19 cellular contexts compared by ENCODE assay signal in genomic region chr6:11593096-11593495, GRCh38. TPM values are rescaled to one million over a fixed set of nuclear protein-coding genes. Genes with fewer than 3 reads are reported as not detected.
DNase-seq lines count a peak whose midpoint lies in the region; ATAC-seq and TF ChIP-seq lines count a peak whose summit lies in the region.
"Had no signal": no experiment of that assay in that cellular context is flagged by ENCODE, and none has a peak within 500 bp of the region (broad histone marks: within the 10 kb centered on the region; RNA-seq: fewer than 3 reads in every experiment).

No MANE protein-coding gene starts in this region.

- TF ChIP-seq RAD21 in IMR-90 (IDR thresholded peaks at IDR 0.05; ENCODE audit: low read length) = no peak

- no peak overlapping the region for H3K4me3 Mint-ChIP-seq in natural killer cell treated with Interleukin-12 subunit alpha and Interleukin-12 subunit beta and Interleukin-15 and Interleukin-18, amount 100 ng/mL, for 72 hours
- H3K4me3 Mint-ChIP-seq: CD4-positive, CD25-positive, alpha-beta regulatory T cell; CD8-positive, alpha-beta memory T cell; H9 had no signal

- no peaks in the 10 kb centered on the region for H4K20me1 ChIP-seq in IMR-90 (ENCODE audit: insufficient read depth, low read length)

- H3K36me3 Mint-ChIP-seq in natural killer cell treated with Interleukin-12 subunit alpha and Interleukin-12 subunit beta and Interleukin-15 and Interleukin-18, amount 100 ng/mL, for 72 hours = no peaks in the 10 kb centered on the region
- H3K36me3 Mint-ChIP-seq: CD4-positive, CD25-positive, alpha-beta regulatory T cell; CD8-positive, alpha-beta memory T cell had no signal

- H3K9ac ChIP-seq in IMR-90 (ENCODE audit: low read depth, low read length) = no peak overlapping the region
- peak overlapping the region; percentile 55 for H3K9ac ChIP-seq in skeletal muscle satellite cell (ENCODE audit: low read depth, low read length)

- no peaks in the 10 kb centered on the region for H3K9me3 Mint-ChIP-seq in natural killer cell treated with Interleukin-12 subunit alpha and Interleukin-12 subunit beta and Interleukin-15 and Interleukin-18, amount 100 ng/mL, for 72 hours
- H3K9me3 Mint-ChIP-seq: CD4-positive, CD25-positive, alpha-beta regulatory T cell; CD8-positive, alpha-beta memory T cell had no signal

- H2BK120ac ChIP-seq in IMR-90 (ENCODE audit: low read depth, low read length) = peak overlapping the region; percentile 95

- no peak overlapping the region for H2AK9ac ChIP-seq in IMR-90 (replicated peaks; ENCODE audit: low read depth, low read length, poor library complexity)

- BruUV-seq in IMR-90 (replicated peaks; lab: Mats Ljungman, UMichigan) = no TSS peak

- H3K27me3 ChIP-seq in right atrium auricular region (no peaks in the 10 kb centered on the region), IMR-90 (ENCODE audit: control insufficient read depth, insufficient read depth, low read length) (no peaks in the 10 kb centered on the region), right lobe of liver (no peaks in the 10 kb centered on the region), skeletal muscle satellite cell (ENCODE audit: control insufficient read depth, insufficient read depth, low read length) (no peaks in the 10 kb centered on the region), HAP-1 (ENCODE audit: low read depth) (no peaks in the 10 kb centered on the region)
- H3K27me3 ChIP-seq: BE2C had no signal

- H2BK15ac ChIP-seq in IMR-90 (ENCODE audit: low read depth, low read length) = peak overlapping the region; percentile 95; the same call in 2 of the 3 replicates

- ATAC-seq in IMR-90 (ENCODE audit: low read depth) (no peak), right lobe of liver (no peak), GM21619 (IDR thresholded peaks at IDR 0.05; ENCODE audit: unreplicated experiment) (no peak)
- ATAC-seq in natural killer cell treated with Interleukin-12 subunit alpha and Interleukin-12 subunit beta and Interleukin-15 and Interleukin-18, amount 100 ng/mL, for 72 hours = no peak

- in situ Hi-C loops in IMR-90 (cut with MboI; ENCODE audit: low sequenced_read_pairs) = no loop called here
- in situ Hi-C loops in HAP-1 (cut with MboI; ENCODE audit: low sequenced_read_pairs) = no loop called here

- no peak overlapping the region for H3K56ac ChIP-seq in IMR-90 (ENCODE audit: extremely low read depth, insufficient read depth, low read length)

- H3K23ac ChIP-seq in IMR-90 (ENCODE audit: low read depth, low read length) = no peak overlapping the region

- H3K27me3 Mint-ChIP-seq in natural killer cell treated with Interleukin-12 subunit alpha and Interleukin-12 subunit beta and Interleukin-15 and Interleukin-18, amount 100 ng/mL, for 72 hours = peaks cover 7 to 18% of the 10 kb centered on the region in 2 donors

- no peaks in the 10 kb centered on the region for H3K36me3 ChIP-seq in right atrium auricular region
- no peaks in the 10 kb centered on the region for H3K36me3 ChIP-seq in IMR-90 (ENCODE audit: control insufficient read depth, insufficient read depth, low read length)
- H3K36me3 ChIP-seq in right lobe of liver = no peaks in the 10 kb centered on the region
- no peaks in the 10 kb centered on the region for H3K36me3 ChIP-seq in skeletal muscle satellite cell (ENCODE audit: insufficient read depth, low read length)
- H3K36me3 ChIP-seq in HAP-1 (replicated peaks) = no peaks in the 10 kb centered on the region
- H3K36me3 ChIP-seq: BE2C had no signal

- peaks cover 0 to 14% of the 10 kb centered on the region in 2 experiments; a peak in 2 of 4 replicates for H3K79me1 ChIP-seq in IMR-90 (ENCODE audit: low read depth in 1 of 2, low read length in 2 of 2)

- DNase-seq in right atrium auricular region (ENCODE audit: low spot score) (peak; percentile 23), cardiac septum (ENCODE audit: low spot score) (no peak), IMR-90 (no peak), right lobe of liver (no peak), HAP-1 (ENCODE audit: low spot score in 2 of 2) (no peak)
- no peak for DNase-seq in natural killer cell treated with Interleukin-12 subunit alpha and Interleukin-12 subunit beta and Interleukin-15 and Interleukin-18, amount 100 ng/mL, for 72 hours (ENCODE audit: low spot score)
- DNase-seq: 8988T; BE2C; CD4-positive, CD25-positive, alpha-beta regulatory T cell; CD8-positive, alpha-beta memory T cell; COR-L47; DMS153; DMS79; GDM1; GOT3; H9; KBM-7 had no signal

- H4K91ac ChIP-seq in IMR-90 (ENCODE audit: insufficient read depth, low read depth, low read length) = peak overlapping the region; percentile 83

- H3K4me1 ChIP-seq in right atrium auricular region = peaks cover 0 to 9% of the 10 kb centered on the region in 2 donors
- H3K4me1 ChIP-seq in IMR-90 (ENCODE audit: control insufficient read depth, insufficient read depth, low read length) = peaks cover 10% of the 10 kb centered on the region
- peaks cover 0 to 12% (median 2%) of the 10 kb centered on the region in 4 donors for H3K4me1 ChIP-seq in right lobe of liver
- H3K4me1 ChIP-seq in skeletal muscle satellite cell (ENCODE audit: control insufficient read depth, insufficient read depth, low read length) = peaks cover 38% of the 10 kb centered on the region
- H3K4me1 ChIP-seq in HAP-1 = no peaks in the 10 kb centered on the region
- H3K4me1 ChIP-seq: BE2C had no signal

- H2BK20ac ChIP-seq in IMR-90 (ENCODE audit: low read depth, low read length) = peak overlapping the region; percentile 88

- H3K27ac Mint-ChIP-seq in natural killer cell treated with Interleukin-12 subunit alpha and Interleukin-12 subunit beta and Interleukin-15 and Interleukin-18, amount 100 ng/mL, for 72 hours = no peak overlapping the region
- H3K27ac Mint-ChIP-seq: CD4-positive, CD25-positive, alpha-beta regulatory T cell had no signal

- TF ChIP-seq CTCF in right atrium auricular region (IDR thresholded peaks at IDR 0.05) = no peak
- no peak for TF ChIP-seq CTCF in IMR-90 (conservative IDR thresholded peaks at IDR 0.05; ENCODE audit: low read depth, low read length)
- TF ChIP-seq CTCF in right lobe of liver (IDR thresholded peaks at IDR 0.05) = no peak

- H3K18ac ChIP-seq in IMR-90 (ENCODE audit: low read depth, low read length) = peak overlapping the region; percentile 9; the same call in 1 of the 2 replicates

- peak overlapping the region; percentile 70 for H3K4ac ChIP-seq in IMR-90 (ENCODE audit: low read depth, low read length)

- dilution Hi-C loops in IMR-90 (cut with HindIII; ENCODE audit: low sequenced_read_pairs, unreplicated experiment) = no loop called here

- no peaks in the 10 kb centered on the region for H3K4me1 Mint-ChIP-seq in natural killer cell treated with Interleukin-12 subunit alpha and Interleukin-12 subunit beta and Interleukin-15 and Interleukin-18, amount 100 ng/mL, for 72 hours (ENCODE audit: low read depth in 2 of 2)
- H3K4me1 Mint-ChIP-seq: CD4-positive, CD25-positive, alpha-beta regulatory T cell; CD8-positive, alpha-beta memory T cell had no signal

- 73% methylated on average over 3 of the region's 9 CpGs; no CpG with 5 or more reads in 1 of the 2 experiments for WGBS in IMR-90 (ENCODE audit: extremely low coverage in 2 of 2, insufficient read length in 1 of 2), 2 experiments
- 87% methylated on average over 9 of the region's 9 CpGs for WGBS in right lobe of liver (ENCODE audit: insufficient coverage, low coverage, low lambda C conversion rate, missing lambda C conversion rate)

- peak overlapping the region; percentile 77 to 92; a peak in 2 of 4 replicates for H4K8ac ChIP-seq in IMR-90 (ENCODE audit: low read depth in 2 of 2, low read length in 2 of 2)

- TF ChIP-seq POLR2A in IMR-90 (IDR thresholded peaks at IDR 0.05; ENCODE audit: low read depth, low read length) = no peak
- no peak for TF ChIP-seq POLR2A in right lobe of liver (IDR thresholded peaks at IDR 0.05)

- intact Hi-C loops in cardiac septum (cut with DNase I) (no loop called here), IMR-90 (cut with micrococcal nuclease) (no loop called here), right lobe of liver (cut with DNase I) (no loop called here)

- H3K27ac ChIP-seq in right atrium auricular region = no peak overlapping the region
- H3K27ac ChIP-seq in IMR-90 (ENCODE audit: insufficient read depth, low read length) = no peak overlapping the region
- peak overlapping the region in 2 of 3 donors; percentile 16 to 69 for H3K27ac ChIP-seq in right lobe of liver

- H3K14ac ChIP-seq in IMR-90 (replicated peaks; ENCODE audit: low read depth, low read length) = peak overlapping the region; percentile 63; the same call in 1 of the 2 replicates

- CTCF ChIA-PET in IMR-90 (lab: Yijun Ruan, JAX) = no interaction called here

- H3K4me2 ChIP-seq in IMR-90 (ENCODE audit: low read depth, low read length) (no peak overlapping the region), skeletal muscle satellite cell (ENCODE audit: low read length) (no peak overlapping the region)

- H2BK5ac ChIP-seq in IMR-90 (ENCODE audit: low read depth, low read length, poor library complexity, severe bottlenecking) = peak overlapping the region; percentile 20

- H2AK5ac ChIP-seq in IMR-90 (ENCODE audit: low read depth, low read length) = peak overlapping the region; percentile 11; the same call in 1 of the 2 replicates

- no peak overlapping the region; the same call in 1 of the 2 replicates for H4K5ac ChIP-seq in IMR-90 (ENCODE audit: low read depth, low read length)

- 0 out of 2 replicates have a peak, but pooled peaks cover 12% of the 10 kb centered on the region for H3K9me1 ChIP-seq in IMR-90 (ENCODE audit: insufficient read depth, low read length)

- H3K4me3 ChIP-seq in right atrium auricular region (no peak overlapping the region), IMR-90 (ENCODE audit: insufficient read depth, low read depth, low read length) (no peak overlapping the region), right lobe of liver (no peak overlapping the region), skeletal muscle satellite cell (ENCODE audit: low read length) (no peak overlapping the region), HAP-1 (no peak overlapping the region)

- H2AFZ ChIP-seq in IMR-90 (replicated peaks; ENCODE audit: low read length, poor library complexity) = no peak overlapping the region

- POLR2A ChIA-PET in IMR-90 (lab: Charles Lee; ENCODE audit: unreplicated experiment) = no interaction called here

- no peaks in the 10 kb centered on the region for H3K9me3 ChIP-seq in right atrium auricular region
- H3K9me3 ChIP-seq in IMR-90 (ENCODE audit: control insufficient read depth, insufficient read depth, low read length) = peaks cover 2% of the 10 kb centered on the region; the same call in 1 of the 2 replicates
- H3K9me3 ChIP-seq in right lobe of liver = no peaks in the 10 kb centered on the region
- H3K9me3 ChIP-seq in skeletal muscle satellite cell (replicated peaks; ENCODE audit: low read length) = no peaks in the 10 kb centered on the region
- H3K9me3 ChIP-seq in HAP-1 = no peaks in the 10 kb centered on the region; the same call in 1 of the 2 replicates
- H3K9me3 ChIP-seq: BE2C had no signal

RNA-seq across cellular contexts. Expression of gene TMEM170B, which starts 55.5 kb away (rescaled TPM):
- 1 to 10 TPM; 3.6 to 3.8 TPM for total RNA-seq in right atrium auricular region
- 4.2 TPM for total RNA-seq in cardiac septum
- 0.18 and 0.28 TPM in 2 replicates for total RNA-seq in IMR-90 (2012; rRNA removed)
- 0.07 and 0.10 TPM in 2 replicates for polyA plus RNA-seq in IMR-90 (2012; rRNA removed)
- polyA plus RNA-seq in IMR-90 (2012; cell fraction: cytosol; rRNA removed) = 0.02 TPM in 1 of 2 replicates, not detected in the other
- polyA plus RNA-seq in IMR-90 (2012; cell fraction: nucleus; rRNA removed; ENCODE audit: low replicate concordance) = 0.01 and 0.09 TPM in 2 replicates
- 1 to 10 TPM; 3.6 to 6.7 (median 5.0) TPM for total RNA-seq in right lobe of liver
- total RNA-seq in skeletal muscle satellite cell (2012; rRNA removed) = 1.0 and 1.3 TPM in 2 replicates
- 1 to 10 TPM; 1.4 to 1.6 TPM for total RNA-seq in natural killer cell treated with Interleukin-12 subunit alpha and Interleukin-12 subunit beta and Interleukin-15 and Interleukin-18, amount 100 ng/mL, for 72 hours

Comparison
In these comparisons a context has a peak if more than half of its experiments do, and no peak if none do; other contexts are left out.
1. H3K27ac ChIP-seq: peak in right lobe of liver (2 of 3); none in right atrium auricular region (0 of 2) and IMR-90 (single experiment).